ENCODE assay signal across 13 cellular contexts in genomic region chr2:109280804-109281203, GRCh38.
A peak's percentile ranks its signal among the peaks of the same experiment; 100 is the strongest.
DNase-seq lines count a peak whose midpoint lies in the region; ATAC-seq and TF ChIP-seq lines count a peak whose summit lies in the region.
"Had no signal": no experiment of that assay in that cellular context is flagged by ENCODE, and none has a peak within 500 bp of the region (broad histone marks: within the 10 kb centered on the region; RNA-seq: fewer than 3 reads in every experiment).

No MANE protein-coding gene starts in this region.

- H3K36me3 ChIP-seq in heart left ventricle (no peaks in the 10 kb centered on the region), Panc1 (ENCODE audit: control insufficient read depth, insufficient read depth, low read length) (no peaks in the 10 kb centered on the region), left ventricle myocardium inferior (no peaks in the 10 kb centered on the region), left lung (no peaks in the 10 kb centered on the region)

- TF ChIP-seq CTCF in heart left ventricle (IDR thresholded peaks at IDR 0.05) (peak in 6 of 12 donors; percentile 13 to 29 (median 20)), Panc1 (IDR thresholded peaks at IDR 0.05) (no peak), left ventricle myocardium inferior (IDR thresholded peaks at IDR 0.05; ENCODE audit: borderline replicate concordance) (peak; percentile 45), left lung (IDR thresholded peaks at IDR 0.05) (no peak)

- CTCF ChIA-PET in Panc1 (lab: Charles Lee), result no interaction called here

- no peaks in the 10 kb centered on the region for H3K27me3 ChIP-seq in heart left ventricle
- H3K27me3 ChIP-seq in Panc1 (ENCODE audit: control insufficient read depth, insufficient read depth, low read length), result no peaks in the 10 kb centered on the region; the same call in 1 of the 2 replicates
- H3K27me3 ChIP-seq in left ventricle myocardium inferior (ENCODE audit: low read depth), result no peaks in the 10 kb centered on the region
- no peaks in the 10 kb centered on the region for H3K27me3 ChIP-seq in left lung

- ATAC-seq in heart left ventricle, result peak; percentile 60 to 73 (median 68)
- ATAC-seq in Panc1, result peak; percentile 69
- no peak for ATAC-seq in GM21723 (IDR thresholded peaks at IDR 0.05; ENCODE audit: unreplicated experiment)
- no peak for ATAC-seq in HG02970 (IDR thresholded peaks at IDR 0.05; ENCODE audit: low FRiP score, unreplicated experiment)
- ATAC-seq in left lung, result no peak
- ATAC-seq: T-cell, WTC11 had no signal

- POLR2A ChIA-PET in Panc1 (lab: Charles Lee), result no interaction called here

- H3K27ac ChIP-seq in heart left ventricle (no peak overlapping the region), Panc1 (ENCODE audit: low read length) (no peak overlapping the region), left ventricle myocardium inferior (replicated peaks) (no peak overlapping the region), left lung (no peak overlapping the region)

- no peaks in the 10 kb centered on the region for H3K9me3 ChIP-seq in heart left ventricle
- H3K9me3 ChIP-seq in Panc1 (ENCODE audit: control insufficient read depth, insufficient read depth, low read depth, low read length), result no peaks in the 10 kb centered on the region
- H3K9me3 ChIP-seq in left ventricle myocardium inferior (replicated peaks), result no peaks in the 10 kb centered on the region
- H3K9me3 ChIP-seq in left lung, result no peaks in the 10 kb centered on the region

- no TSS peak for BruUV-seq in Panc1 (replicated peaks; lab: Mats Ljungman, UMichigan)

- H3K4me1 ChIP-seq in heart left ventricle (peaks cover 7 to 38% (median 21%) of the 10 kb centered on the region in 12 donors), Panc1 (ENCODE audit: control insufficient read depth, insufficient read depth, low read length) (no peaks in the 10 kb centered on the region; the same call in 1 of the 2 replicates), left ventricle myocardium inferior (peaks cover 52% of the 10 kb centered on the region), left lung (peaks cover 10 to 30% of the 10 kb centered on the region in 2 donors)

- peak in 2 of 5 donors; percentile 49 to 61 for DNase-seq in heart left ventricle
- DNase-seq in cardiac septum (ENCODE audit: low spot score), result no peak
- no peak for DNase-seq in Panc1 (ENCODE audit: low read depth, low spot score)
- DNase-seq in left ventricle myocardium inferior, result no peak
- DNase-seq in ACHN, result no peak
- DNase-seq in left lung, result no peak
- DNase-seq: COR-L47; effector CD4-positive, alpha-beta T cell; stimulated activated CD4-positive, alpha-beta T cell treated with anti-CD3 and anti-CD28 coated beads, Interleukin-4, amount 100 ng/mL, for 24 hours; T-cell had no signal

- in situ Hi-C loops in Panc1 (cut with HindIII; ENCODE audit: low pct_unique_long_range_greater_than_20kb, low sequenced_read_pairs) (no loop called here), ACHN (cut with HindIII; ENCODE audit: low pct_ligation_motif_present, low pct_unique_long_range_greater_than_20kb, low sequenced_read_pairs) (no loop called here)

- WGBS in heart left ventricle, 4 donors, result 77 to 85% (median 81%) methylated on average over 5 to 7 of the region's 7 CpGs

- intact Hi-C loops in heart left ventricle (cut with DNase I) (loop anchor here in 6 of 10 donors (5.0 to 10.0 kb wide), 6 partner anchors 36 to 216 kb away; partner anchors contain the start of gene SH3RF3 (in 2 of the 6)), cardiac septum (cut with DNase I) (loop anchor here (5.0 to 10.0 kb wide), 2 partner anchors 104 to 149 kb away; no protein-coding TSS in a partner anchor), Panc1 (cut with micrococcal nuclease; ENCODE audit: unreplicated experiment) (no loop called here), left ventricle myocardium inferior (cut with micrococcal nuclease) (no loop called here), left lung (cut with DNase I) (no loop called here)

- H3K4me3 ChIP-seq in heart left ventricle (no peak overlapping the region), Panc1 (ENCODE audit: low read depth in 2 of 2, low read length in 2 of 2) (no peak overlapping the region), left ventricle myocardium inferior (no peak overlapping the region), left lung (no peak overlapping the region)

- no peak for TF ChIP-seq POLR2A in heart left ventricle (IDR thresholded peaks at IDR 0.05)

Comparison
In these comparisons a context has a peak if more than half of its experiments do, and no peak if none do; other contexts are left out.
1. intact Hi-C loops: an anchor here in heart left ventricle (5.0 to 10.0 kb wide) and cardiac septum (5.0 to 10.0 kb wide); none called in Panc1, left ventricle myocardium inferior and left lung.
2. ATAC-seq: peak in heart left ventricle (4 of 4) and Panc1 (single experiment); none in GM21723 (single experiment), HG02970 (single experiment) and left lung (single experiment).